In genomic region chrX:153347530-153347929, GRCh38 we compare ENCODE assay signal across 35 cellular contexts. TPM values are rescaled to one million over a fixed set of nuclear protein-coding genes. Genes with fewer than 3 reads are reported as not detected.
"Had no signal": no experiment of that assay in that cellular context is flagged by ENCODE, and none has a peak within 500 bp of the region (broad histone marks: within the 10 kb centered on the region; RNA-seq: fewer than 3 reads in every experiment).

No MANE protein-coding gene starts in this region.

- H3K27ac ChIP-seq: neutrophil, ovary, parathyroid adenoma, psoas muscle, skin epidermis, spleen, stomach, thoracic aorta, thyroid gland, tibial nerve, upper lobe of left lung, vagina had no signal

- ATAC-seq: naive thymus-derived CD8-positive, alpha-beta T cell; natural killer cell treated with Interleukin-12 subunit alpha and Interleukin-12 subunit beta and Interleukin-15 and Interleukin-18, amount 100 ng/mL, for 72 hours; psoas muscle; right cardiac atrium; sciatic nerve; stimulated activated memory B cell treated with anti-CD40 and anti-IgM and Interleukin-4, amounts not matched to agents 10 μg/mL and 1 μg/mL and 100 μg/mL, for 72 hours had no signal

- H3K4me1 ChIP-seq: psoas muscle, spleen, stomach, thyroid gland, tibial nerve, upper lobe of left lung, vagina had no signal

- FAIRE-seq: urothelium cell line had no signal

- H2AFZ ChIP-seq: parathyroid adenoma had no signal

- H3K4me3 ChIP-seq: ovary, psoas muscle, skin epidermis, smooth muscle cell, spleen, stomach, thoracic aorta, thyroid gland, tibial nerve, upper lobe of left lung, vagina had no signal

- H3K79me2 ChIP-seq: parathyroid adenoma had no signal

- H3K27me3 ChIP-seq: neutrophil, ovary, spleen, stomach, thyroid gland, tibial nerve, upper lobe of left lung, vagina had no signal

- H3K9me3 ChIP-seq: neutrophil, ovary, psoas muscle, spleen, thoracic aorta, thyroid gland, tibial nerve, upper lobe of left lung, vagina had no signal

- H3K9ac ChIP-seq: parathyroid adenoma had no signal

- DNase-seq: naive thymus-derived CD8-positive, alpha-beta T cell; nephron progenitor cell; nucleus accumbens; ovary; psoas muscle; spleen; stimulated activated CD4-positive, alpha-beta T cell treated with anti-CD3 and anti-CD28 coated beads, Interleukin-12 subunit alpha, Interleukin-12 subunit beta, amount 100 ng/mL, for 4 hours; stimulated activated CD4-positive, alpha-beta T cell treated with anti-CD3 and anti-CD28 coated beads, Interleukin-1b, Interleukin-23, amount 100 ng/mL, for 48 hours; stimulated activated CD4-positive, alpha-beta T cell treated with anti-CD3 and anti-CD28 coated beads, Interleukin-4, amount 100 ng/mL, for 1 hour; stimulated activated CD4-positive, alpha-beta T cell treated with anti-CD3 and anti-CD28 coated beads, Interleukin-4, amount 100 ng/mL, for 4 hours; stimulated activated CD8-positive, alpha-beta memory T cell treated with anti-CD3 and anti-CD28 coated beads, Interleukin-4, amount 100 ng/mL, for 48 hours; stimulated activated naive CD4-positive, alpha-beta T cell treated with Interleukin-2 at 50 U/mL for 16 hours; stomach; thyroid gland; trophoblast cell had no signal

- H3K4me2 ChIP-seq: smooth muscle cell had no signal

- H3K36me3 ChIP-seq: ovary had no signal

RNA-seq across cellular contexts. Expression of gene PNMA6F, which starts 26.0 kb away (rescaled TPM):
- total RNA-seq: naive thymus-derived CD8-positive, alpha-beta T cell; natural killer cell treated with Interleukin-12 subunit alpha and Interleukin-12 subunit beta and Interleukin-15 and Interleukin-18, amount 100 ng/mL, for 72 hours; neural crest cell; omental fat pad; ovary; progenitor cell of endocrine pancreas; psoas muscle; renal cortical epithelial cell; right cardiac atrium; sciatic nerve; smooth muscle cell; spleen; stomach; subcutaneous adipose tissue; thoracic aorta; thyroid gland; upper lobe of left lung; ureter; vagina had no signal
- polyA plus RNA-seq: naive thymus-derived CD8-positive, alpha-beta T cell; psoas muscle; right cardiac atrium; smooth muscle cell; spleen; stomach had no signal

RNA-seq across cellular contexts. Expression of gene PNMA6E, which starts 53.6 kb away (rescaled TPM):
- total RNA-seq: naive thymus-derived CD8-positive, alpha-beta T cell; natural killer cell treated with Interleukin-12 subunit alpha and Interleukin-12 subunit beta and Interleukin-15 and Interleukin-18, amount 100 ng/mL, for 72 hours; neural crest cell; progenitor cell of endocrine pancreas; psoas muscle; right cardiac atrium; sciatic nerve; smooth muscle cell; spleen; stomach; subcutaneous adipose tissue; temporal lobe; thoracic aorta; thyroid gland; tibial nerve; ureter; vagina had no signal
- polyA plus RNA-seq: naive thymus-derived CD8-positive, alpha-beta T cell; psoas muscle; right cardiac atrium; smooth muscle cell; spleen; stomach had no signal
